ENCODE assay signal across 10 cellular contexts in genomic region chr2:38533180-38533579, GRCh38.
DNase-seq lines count a peak whose midpoint lies in the region; ATAC-seq, FAIRE-seq and TF ChIP-seq lines count a peak whose summit lies in the region.
"Had no signal": no experiment of that assay in that cellular context is flagged by ENCODE, and none has a peak within 500 bp of the region (broad histone marks: within the 10 kb centered on the region; RNA-seq: fewer than 3 reads in every experiment).

No MANE protein-coding gene starts in this region.

- no peak for TF ChIP-seq CTCF in mesothelial cell of epicardium (IDR thresholded peaks at IDR 0.05; ENCODE audit: unreplicated experiment)

- DNase-seq in memory B cell (ENCODE audit: low spot score in 2 of 2) (peak; percentile 55 to 70), mesothelial cell of epicardium (ENCODE audit: low spot score in 2 of 2, unreplicated experiment in 2 of 2) (no peak), NCI-H2081 (lab: John Stamatoyannopoulos, UW) (no peak), A172 (ENCODE audit: low spot score) (no peak), H54 (ENCODE audit: insufficient read length, low spot score) (no peak)
- DNase-seq: activated CD4-positive, alpha-beta memory T cell treated with anti-CD3 and anti-CD28 coated beads, Interleukin-2, amount 10 ng/mL, durations not matched to agents 7 days and 5 days; NCI-H1048 had no signal

- TF ChIP-seq POLR2A in H54 (IDR thresholded peaks at IDR 0.05; ENCODE audit: low read depth, low read length): no peak

- peaks cover 25% of the 10 kb centered on the region for H3K4me1 Mint-ChIP-seq in memory B cell
- peaks cover 19% of the 10 kb centered on the region for H3K4me1 Mint-ChIP-seq in mesothelial cell of epicardium

- H3K4me3 Mint-ChIP-seq in memory B cell (peak overlapping the region; percentile 59), mesothelial cell of epicardium (no peak overlapping the region)
- H3K4me3 Mint-ChIP-seq: activated CD4-positive, alpha-beta memory T cell treated with anti-CD3 and anti-CD28 coated beads, Interleukin-2, amount 10 ng/mL, durations not matched to agents 7 days and 5 days had no signal

- no peak for FAIRE-seq in H54 (lab: Jason Lieb, UNC)

- H3K9me3 Mint-ChIP-seq in memory B cell: no peaks in the 10 kb centered on the region
- no peaks in the 10 kb centered on the region for H3K9me3 Mint-ChIP-seq in mesothelial cell of epicardium
- H3K9me3 Mint-ChIP-seq: activated CD4-positive, alpha-beta memory T cell treated with anti-CD3 and anti-CD28 coated beads, Interleukin-2, amount 10 ng/mL, durations not matched to agents 7 days and 5 days had no signal

- H3K36me3 Mint-ChIP-seq in memory B cell (peaks cover 1% of the 10 kb centered on the region), mesothelial cell of epicardium (no peaks in the 10 kb centered on the region)

- H3K27ac Mint-ChIP-seq in memory B cell (peak overlapping the region; percentile 83), mesothelial cell of epicardium (no peak overlapping the region)
- H3K27ac Mint-ChIP-seq: activated CD4-positive, alpha-beta memory T cell treated with anti-CD3 and anti-CD28 coated beads, Interleukin-2, amount 10 ng/mL, durations not matched to agents 7 days and 5 days had no signal

- H3K27me3 Mint-ChIP-seq in memory B cell (peaks cover 3% of the 10 kb centered on the region), mesothelial cell of epicardium (ENCODE audit: low read depth) (peaks cover 10% of the 10 kb centered on the region)

- ATAC-seq in GM18858 (IDR thresholded peaks at IDR 0.05; ENCODE audit: unreplicated experiment) (peak; percentile 98), GM21825 (IDR thresholded peaks at IDR 0.05; ENCODE audit: unreplicated experiment) (peak; percentile 97), HG03558 (IDR thresholded peaks at IDR 0.05; ENCODE audit: extremely low read depth, unreplicated experiment) (peak; percentile 99), memory B cell (ENCODE audit: low read depth) (peak; percentile 94)

Comparison
In these comparisons a context has a peak if more than half of its experiments do, and no peak if none do; other contexts are left out.
1. DNase-seq: peak in memory B cell (2 of 2); none in mesothelial cell of epicardium (0 of 2), NCI-H2081 (0 of 2), A172 (single experiment) and H54 (single experiment).
2. Peak in every context shown above with its lines, with median percentiles within 50 percentile points of each other: ATAC-seq.